Comparison of ENCODE assay signal across 18 cellular contexts in the genomic region with DNA sequence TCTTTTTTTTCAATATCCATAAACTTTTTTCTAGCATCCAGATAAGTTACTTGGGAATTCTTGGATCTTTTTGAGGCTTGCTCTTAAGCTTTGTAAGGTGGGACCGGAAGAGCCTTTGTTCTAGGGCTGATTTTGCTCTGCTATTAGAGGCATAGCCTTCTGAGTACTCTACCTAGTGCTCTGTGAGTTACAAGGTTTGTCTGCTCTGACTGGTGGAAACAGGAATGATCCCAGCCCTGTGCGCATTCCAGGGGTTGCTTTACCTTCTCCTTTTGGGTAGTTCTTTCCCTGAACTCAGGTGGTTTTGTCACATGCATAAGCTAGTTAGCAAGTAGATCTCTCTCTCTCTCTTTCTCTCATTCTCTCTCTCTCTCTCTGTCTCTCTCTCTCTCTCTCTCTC.
DNase-seq lines count a peak whose midpoint lies in the region; ATAC-seq and TF ChIP-seq lines count a peak whose summit lies in the region.
"Had no signal": no experiment of that assay in that cellular context is flagged by ENCODE, and none has a peak within 500 bp of the region (broad histone marks: within the 10 kb centered on the region; RNA-seq: fewer than 3 reads in every experiment).

No MANE protein-coding gene starts in this region.

- H3K27me3 ChIP-seq in GM23338 (ENCODE audit: insufficient read depth) = no peaks in the 10 kb centered on the region
- H3K27me3 ChIP-seq in neural progenitor cell = no peaks in the 10 kb centered on the region
- H3K27me3 ChIP-seq: BLaER1 treated with 17β-estradiol and CSF1 and Interleukin-3, amounts not matched to agents 10 nM and 100 nM had no signal

- H4K20me1 ChIP-seq in GM23338 (replicated peaks; ENCODE audit: insufficient read depth) (no peaks in the 10 kb centered on the region), neural progenitor cell (ENCODE audit: low read depth) (no peaks in the 10 kb centered on the region)
- H4K20me1 ChIP-seq: BLaER1 treated with 17β-estradiol and CSF1 and Interleukin-3, amounts not matched to agents 10 nM and 100 nM had no signal

- no peaks in the 10 kb centered on the region for H3F3A ChIP-seq in GM23338 (replicated peaks; ENCODE audit: low read depth)
- no peaks in the 10 kb centered on the region for H3F3A ChIP-seq in neural progenitor cell (ENCODE audit: low read depth)

- H3K4me3 Mint-ChIP-seq in GM23338 = no peak overlapping the region
- H3K4me3 Mint-ChIP-seq in WTC11 = no peak overlapping the region
- no peak overlapping the region for H3K4me3 Mint-ChIP-seq in neural progenitor cell
- H3K4me3 Mint-ChIP-seq: B cell; CD4-positive, alpha-beta T cell; CD8-positive, alpha-beta T cell had no signal

- ATAC-seq in GM23338 = peak; percentile 56; the same call in 2 of the 3 replicates
- peak; percentile 60 for ATAC-seq in WTC11
- ATAC-seq: A549; CD8-positive, alpha-beta T cell had no signal

- H3K27ac Mint-ChIP-seq in GM23338 (no peak overlapping the region), WTC11 (no peak overlapping the region), neural progenitor cell (no peak overlapping the region)
- H3K27ac Mint-ChIP-seq: B cell; CD4-positive, alpha-beta T cell; CD8-positive, alpha-beta T cell had no signal

- H3K4me2 ChIP-seq in GM23338 (no peak overlapping the region), neural progenitor cell (no peak overlapping the region)
- H3K4me2 ChIP-seq: A549; BLaER1 treated with 17β-estradiol and CSF1 and Interleukin-3, amounts not matched to agents 10 nM and 100 nM had no signal

- no peak overlapping the region for H3K4me3 ChIP-seq in GM23338
- H3K4me3 ChIP-seq in neural progenitor cell = no peak overlapping the region
- H3K4me3 ChIP-seq: A549; BLaER1 treated with 17β-estradiol and CSF1 and Interleukin-3, amounts not matched to agents 10 nM and 100 nM had no signal

- H3K36me3 ChIP-seq in GM23338 (ENCODE audit: insufficient read depth) = no peaks in the 10 kb centered on the region; the same call in 1 of the 2 replicates
- no peaks in the 10 kb centered on the region for H3K36me3 ChIP-seq in neural progenitor cell
- H3K36me3 ChIP-seq: BLaER1 treated with 17β-estradiol and CSF1 and Interleukin-3, amounts not matched to agents 10 nM and 100 nM had no signal

- H3K4me1 Mint-ChIP-seq in GM23338 (peaks cover 12% of the 10 kb centered on the region), WTC11 (peaks cover 15% of the 10 kb centered on the region), neural progenitor cell (no peaks in the 10 kb centered on the region)
- H3K4me1 Mint-ChIP-seq: B cell had no signal

- H3K27ac ChIP-seq in GM23338 (ENCODE audit: low read depth) (no peak overlapping the region), neural progenitor cell (no peak overlapping the region)
- H3K27ac ChIP-seq: 22Rv1; A549; BLaER1 treated with 17β-estradiol and CSF1 and Interleukin-3, amounts not matched to agents 10 nM and 100 nM; C4-2B had no signal

- CTCF ChIA-PET in WTC11 (lab: Charles Lee) = no interaction called here

- H3K79me2 ChIP-seq in GM23338 (replicated peaks; ENCODE audit: insufficient read depth) (no peaks in the 10 kb centered on the region), neural progenitor cell (ENCODE audit: low read depth) (no peaks in the 10 kb centered on the region)

- H3K9me2 ChIP-seq in GM23338 (ENCODE audit: insufficient read depth) = no peaks in the 10 kb centered on the region

- POLR2A ChIA-PET in WTC11 (lab: Charles Lee) = no interaction called here

- TF ChIP-seq CTCF in GM23338 (conservative IDR thresholded peaks at IDR 0.05; ENCODE audit: low read depth in 2 of 2) = no peak
- TF ChIP-seq CTCF in WTC11 (IDR thresholded peaks at IDR 0.05) = no peak
- no peak for TF ChIP-seq CTCF in neural progenitor cell (IDR thresholded peaks at IDR 0.05)

- H2AFZ ChIP-seq in GM23338 = no peak overlapping the region
- H2AFZ ChIP-seq in neural progenitor cell (replicated peaks) = peak overlapping the region; percentile 50

- H3K9me3 ChIP-seq in neural progenitor cell (ENCODE audit: low read depth) = no peaks in the 10 kb centered on the region
- H3K9me3 ChIP-seq: A549; BLaER1 treated with 17β-estradiol and CSF1 and Interleukin-3, amounts not matched to agents 10 nM and 100 nM; Caco-2 had no signal

- H3K4me1 ChIP-seq in GM23338 (ENCODE audit: insufficient read depth) = peaks cover 5% of the 10 kb centered on the region; the same call in 1 of the 2 replicates
- no peaks in the 10 kb centered on the region for H3K4me1 ChIP-seq in neural progenitor cell
- H3K4me1 ChIP-seq: A549; BLaER1 treated with 17β-estradiol and CSF1 and Interleukin-3, amounts not matched to agents 10 nM and 100 nM; Caco-2 had no signal

- H3K36me3 Mint-ChIP-seq in GM23338 (ENCODE audit: low read depth) = peaks cover 12% of the 10 kb centered on the region; the same call in 2 of the 3 replicates
- peaks cover 9% of the 10 kb centered on the region for H3K36me3 Mint-ChIP-seq in WTC11
- no peaks in the 10 kb centered on the region for H3K36me3 Mint-ChIP-seq in neural progenitor cell
- H3K36me3 Mint-ChIP-seq: CD8-positive, alpha-beta T cell had no signal

- peaks cover 23% of the 10 kb centered on the region for H3K9me3 Mint-ChIP-seq in GM23338
- H3K9me3 Mint-ChIP-seq in WTC11 = peaks cover 17% of the 10 kb centered on the region
- peaks cover 3% of the 10 kb centered on the region for H3K9me3 Mint-ChIP-seq in neural progenitor cell
- H3K9me3 Mint-ChIP-seq: CD4-positive, alpha-beta T cell; CD8-positive, alpha-beta T cell had no signal

- H3K27me3 Mint-ChIP-seq in GM23338 (ENCODE audit: insufficient read depth, low read depth, poor library complexity) = no peaks in the 10 kb centered on the region
- no peaks in the 10 kb centered on the region for H3K27me3 Mint-ChIP-seq in WTC11 (ENCODE audit: low read depth)
- H3K27me3 Mint-ChIP-seq in neural progenitor cell (ENCODE audit: insufficient read depth, low read depth) = no peaks in the 10 kb centered on the region
- H3K27me3 Mint-ChIP-seq: B cell had no signal

- DNase-seq in GM23338 (ENCODE audit: low spot score) (no peak), WTC11 (ENCODE audit: low spot score) (no peak), neural progenitor cell (ENCODE audit: low spot score) (peak; percentile 2), NOMO-1 treated with dmso at 0.1 percent for 144 hours (lab: John Stamatoyannopoulos, UW; ENCODE audit: unreplicated experiment) (no peak), putamen (ENCODE audit: low spot score) (no peak), NCI-H524 (lab: John Stamatoyannopoulos, UW) (no peak)
- DNase-seq: AML-193; Caco-2; Calu3; CD4-positive, alpha-beta T cell; CD8-positive, alpha-beta T cell; DMS79 treated with DMSO at 0.1 percent for 48 hours; GF-D8 had no signal

- H3K9ac ChIP-seq in neural progenitor cell = no peak overlapping the region
- H3K9ac ChIP-seq: BLaER1 treated with 17β-estradiol and CSF1 and Interleukin-3, amounts not matched to agents 10 nM and 100 nM had no signal

TF ChIP-seq in GM23338, 12 proteins besides CTCF, POLR2A, EP300 and RAD21 (continues in another document):
- TF ChIP-seq, protein P1, sequence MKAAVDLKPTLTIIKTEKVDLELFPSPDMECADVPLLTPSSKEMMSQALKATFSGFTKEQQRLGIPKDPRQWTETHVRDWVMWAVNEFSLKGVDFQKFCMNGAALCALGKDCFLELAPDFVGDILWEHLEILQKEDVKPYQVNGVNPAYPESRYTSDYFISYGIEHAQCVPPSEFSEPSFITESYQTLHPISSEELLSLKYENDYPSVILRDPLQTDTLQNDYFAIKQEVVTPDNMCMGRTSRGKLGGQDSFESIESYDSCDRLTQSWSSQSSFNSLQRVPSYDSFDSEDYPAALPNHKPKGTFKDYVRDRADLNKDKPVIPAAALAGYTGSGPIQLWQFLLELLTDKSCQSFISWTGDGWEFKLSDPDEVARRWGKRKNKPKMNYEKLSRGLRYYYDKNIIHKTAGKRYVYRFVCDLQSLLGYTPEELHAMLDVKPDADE (IDR thresholded peaks at IDR 0.05) = no peak
- no peak for TF ChIP-seq NANOG (IDR thresholded peaks at IDR 0.05; ENCODE audit: borderline replicate concordance)
- no peak for TF ChIP-seq ZNF331 (CRISPR knock-in tag; IDR thresholded peaks at IDR 0.05; ENCODE audit: low read depth)
- TF ChIP-seq EZH2phosphoT487 (IDR thresholded peaks at IDR 0.05; ENCODE audit: unreplicated experiment) = no peak
- TF ChIP-seq ZNF114 (CRISPR knock-in tag; IDR thresholded peaks at IDR 0.05) = no peak

TF ChIP-seq in WTC11, 78 proteins besides CTCF, POLR2A, EP300 and RAD21 (continues in another document):
- TF ChIP-seq CREM (CRISPR knock-in tag; IDR thresholded peaks at IDR 0.05) = no peak
- TF ChIP-seq, protein P2, sequence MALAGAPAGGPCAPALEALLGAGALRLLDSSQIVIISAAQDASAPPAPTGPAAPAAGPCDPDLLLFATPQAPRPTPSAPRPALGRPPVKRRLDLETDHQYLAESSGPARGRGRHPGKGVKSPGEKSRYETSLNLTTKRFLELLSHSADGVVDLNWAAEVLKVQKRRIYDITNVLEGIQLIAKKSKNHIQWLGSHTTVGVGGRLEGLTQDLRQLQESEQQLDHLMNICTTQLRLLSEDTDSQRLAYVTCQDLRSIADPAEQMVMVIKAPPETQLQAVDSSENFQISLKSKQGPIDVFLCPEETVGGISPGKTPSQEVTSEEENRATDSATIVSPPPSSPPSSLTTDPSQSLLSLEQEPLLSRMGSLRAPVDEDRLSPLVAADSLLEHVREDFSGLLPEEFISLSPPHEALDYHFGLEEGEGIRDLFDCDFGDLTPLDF (CRISPR knock-in tag; IDR thresholded peaks at IDR 0.05) = no peak
- TF ChIP-seq JAZF1 (CRISPR knock-in tag; IDR thresholded peaks at IDR 0.05) = no peak
- TF ChIP-seq GRHL2 (CRISPR knock-in tag; IDR thresholded peaks at IDR 0.05; ENCODE audit: insufficient replicate concordance, severe bottlenecking) = no peak
- TF ChIP-seq, protein P3, sequence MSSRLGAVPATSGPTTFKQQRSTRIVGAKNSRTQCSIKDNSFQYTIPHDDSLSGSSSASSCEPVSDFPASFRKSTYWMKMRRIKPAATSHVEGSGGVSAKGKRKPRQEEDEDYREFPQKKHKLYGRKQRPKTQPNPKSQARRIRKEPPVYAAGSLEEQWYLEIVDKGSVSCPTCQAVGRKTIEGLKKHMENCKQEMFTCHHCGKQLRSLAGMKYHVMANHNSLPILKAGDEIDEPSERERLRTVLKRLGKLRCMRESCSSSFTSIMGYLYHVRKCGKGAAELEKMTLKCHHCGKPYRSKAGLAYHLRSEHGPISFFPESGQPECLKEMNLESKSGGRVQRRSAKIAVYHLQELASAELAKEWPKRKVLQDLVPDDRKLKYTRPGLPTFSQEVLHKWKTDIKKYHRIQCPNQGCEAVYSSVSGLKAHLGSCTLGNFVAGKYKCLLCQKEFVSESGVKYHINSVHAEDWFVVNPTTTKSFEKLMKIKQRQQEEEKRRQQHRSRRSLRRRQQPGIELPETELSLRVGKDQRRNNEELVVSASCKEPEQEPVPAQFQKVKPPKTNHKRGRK (CRISPR knock-in tag; IDR thresholded peaks at IDR 0.05; ENCODE audit: borderline replicate concordance) = no peak
- TF ChIP-seq RELA (CRISPR knock-in tag; IDR thresholded peaks at IDR 0.05; ENCODE audit: borderline replicate concordance) = no peak
- no peak for TF ChIP-seq ZNF232 (CRISPR knock-in tag; IDR thresholded peaks at IDR 0.05)
- no peak for TF ChIP-seq OVOL2 (CRISPR knock-in tag; IDR thresholded peaks at IDR 0.05; ENCODE audit: borderline replicate concordance)
